ENCODE assay signal across 10 cellular contexts in genomic region chr12:111434049-111434448, GRCh38. TPM values are rescaled to one million over a fixed set of nuclear protein-coding genes. Genes with fewer than 3 reads are reported as not detected.
DNase-seq lines count a peak whose midpoint lies in the region; ATAC-seq lines count a peak whose summit lies in the region.
"Had no signal": no experiment of that assay in that cellular context is flagged by ENCODE, and none has a peak within 500 bp of the region (broad histone marks: within the 10 kb centered on the region; RNA-seq: fewer than 3 reads in every experiment).

No MANE protein-coding gene starts in this region.

- no peak for DNase-seq in T-helper 1 cell
- DNase-seq in activated CD4-positive, alpha-beta memory T cell treated with anti-CD3 and anti-CD28 coated beads, Interleukin-2, amount 10 ng/mL, durations not matched to agents 7 days and 5 days = no peak
- peak in 2 of 3 donors; percentile 18 to 44 for DNase-seq in right cardiac atrium
- no peak for DNase-seq in stimulated activated naive CD8-positive, alpha-beta T cell treated with anti-CD3 and anti-CD28 coated beads, Interleukin-15, amount 100 ng/mL, for 72 hours
- no peak for DNase-seq in activated effector memory CD4-positive, alpha-beta T cell treated with anti-CD3 and anti-CD28 coated beads, Interleukin-2, amount 50 U/mL, for 16 hours
- DNase-seq: foreskin keratinocyte, GOT3 had no signal

- H3K4me3 Mint-ChIP-seq in T-helper 1 cell treated with Interleukin-12 subunit alpha and Interleukin-12 subunit beta and Interleukin-4 antibody, amounts not matched to agents 30 μg/mL and 1 μg/mL, for 36 hours = peak overlapping the region; percentile 74
- peak overlapping the region; percentile 71 for H3K4me3 Mint-ChIP-seq in activated CD4-positive, alpha-beta memory T cell treated with anti-CD3 and anti-CD28 coated beads, Interleukin-2, amount 10 ng/mL, durations not matched to agents 7 days and 5 days
- peak overlapping the region; percentile 68 to 84 for H3K4me3 Mint-ChIP-seq in stimulated activated naive CD8-positive, alpha-beta T cell treated with anti-CD3 and anti-CD28 coated beads, Interleukin-15, amount 100 ng/mL, for 72 hours

- peaks cover 30% of the 10 kb centered on the region for H3K36me3 Mint-ChIP-seq in T-helper 1 cell treated with Interleukin-12 subunit alpha and Interleukin-12 subunit beta and Interleukin-4 antibody, amounts not matched to agents 30 μg/mL and 1 μg/mL, for 36 hours (ENCODE audit: low read depth)
- peaks cover 23% of the 10 kb centered on the region for H3K36me3 Mint-ChIP-seq in activated CD4-positive, alpha-beta memory T cell treated with anti-CD3 and anti-CD28 coated beads, Interleukin-2, amount 10 ng/mL, durations not matched to agents 7 days and 5 days (ENCODE audit: low read depth)

- peaks cover 24% of the 10 kb centered on the region for H3K4me1 ChIP-seq in right cardiac atrium (ENCODE audit: control insufficient read depth, insufficient read depth, low read length)

- peak overlapping the region; percentile 97 for H3K27ac Mint-ChIP-seq in T-helper 1 cell treated with Interleukin-12 subunit alpha and Interleukin-12 subunit beta and Interleukin-4 antibody, amounts not matched to agents 30 μg/mL and 1 μg/mL, for 36 hours
- H3K27ac Mint-ChIP-seq in activated CD4-positive, alpha-beta memory T cell treated with anti-CD3 and anti-CD28 coated beads, Interleukin-2, amount 10 ng/mL, durations not matched to agents 7 days and 5 days = peak overlapping the region; percentile 97
- H3K27ac Mint-ChIP-seq in stimulated activated naive CD8-positive, alpha-beta T cell treated with anti-CD3 and anti-CD28 coated beads, Interleukin-15, amount 100 ng/mL, for 72 hours = peak overlapping the region; percentile 36 to 93

- H3K27me3 Mint-ChIP-seq in T-helper 1 cell treated with Interleukin-12 subunit alpha and Interleukin-12 subunit beta and Interleukin-4 antibody, amounts not matched to agents 30 μg/mL and 1 μg/mL, for 36 hours (ENCODE audit: low read depth) = peaks cover 4% of the 10 kb centered on the region
- peaks cover 2% of the 10 kb centered on the region for H3K27me3 Mint-ChIP-seq in activated CD4-positive, alpha-beta memory T cell treated with anti-CD3 and anti-CD28 coated beads, Interleukin-2, amount 10 ng/mL, durations not matched to agents 7 days and 5 days
- H3K27me3 Mint-ChIP-seq in stimulated activated naive CD8-positive, alpha-beta T cell treated with anti-CD3 and anti-CD28 coated beads, Interleukin-15, amount 100 ng/mL, for 72 hours = no peaks in the 10 kb centered on the region

- POLR2A ChIA-PET in activated CD4-positive, alpha-beta memory T cell treated with anti-CD3 and anti-CD28 coated beads, Interleukin-2, amount 10 ng/mL, durations not matched to agents 7 days and 5 days (lab: Charles Lee) = interaction anchor here (1.3 to 13.5 kb wide), 6 partner anchors 8 to 36 kb away, joined by 3 to 252 read pairs (median 9); partner anchors contain the start of gene SH2B3

- no peak overlapping the region for H3K4me3 ChIP-seq in right cardiac atrium (ENCODE audit: low read length)

- no peaks in the 10 kb centered on the region for H3K9me3 ChIP-seq in right cardiac atrium (ENCODE audit: control insufficient read depth, low read length)

- no peaks in the 10 kb centered on the region for H3K9me3 Mint-ChIP-seq in T-helper 1 cell treated with Interleukin-12 subunit alpha and Interleukin-12 subunit beta and Interleukin-4 antibody, amounts not matched to agents 30 μg/mL and 1 μg/mL, for 36 hours
- H3K9me3 Mint-ChIP-seq in activated CD4-positive, alpha-beta memory T cell treated with anti-CD3 and anti-CD28 coated beads, Interleukin-2, amount 10 ng/mL, durations not matched to agents 7 days and 5 days = no peaks in the 10 kb centered on the region
- H3K9me3 Mint-ChIP-seq in stimulated activated naive CD8-positive, alpha-beta T cell treated with anti-CD3 and anti-CD28 coated beads, Interleukin-15, amount 100 ng/mL, for 72 hours = no peaks in the 10 kb centered on the region

- peaks cover 75% of the 10 kb centered on the region for H3K4me1 Mint-ChIP-seq in T-helper 1 cell treated with Interleukin-12 subunit alpha and Interleukin-12 subunit beta and Interleukin-4 antibody, amounts not matched to agents 30 μg/mL and 1 μg/mL, for 36 hours (ENCODE audit: low read depth)
- H3K4me1 Mint-ChIP-seq in activated CD4-positive, alpha-beta memory T cell treated with anti-CD3 and anti-CD28 coated beads, Interleukin-2, amount 10 ng/mL, durations not matched to agents 7 days and 5 days = peaks cover 95% of the 10 kb centered on the region
- peaks cover 99% of the 10 kb centered on the region for H3K4me1 Mint-ChIP-seq in stimulated activated naive CD8-positive, alpha-beta T cell treated with anti-CD3 and anti-CD28 coated beads, Interleukin-15, amount 100 ng/mL, for 72 hours

- no peaks in the 10 kb centered on the region for H3K27me3 ChIP-seq in right cardiac atrium (ENCODE audit: control insufficient read depth, insufficient read depth)
- H3K27me3 ChIP-seq: foreskin keratinocyte had no signal

- ATAC-seq in right cardiac atrium (no peak), GM18520 (IDR thresholded peaks at IDR 0.05; ENCODE audit: unreplicated experiment) (no peak), GM18502 (IDR thresholded peaks at IDR 0.05; ENCODE audit: poor library complexity, unreplicated experiment) (no peak)
- ATAC-seq in stimulated activated naive CD8-positive, alpha-beta T cell treated with anti-CD3 and anti-CD28 coated beads, Interleukin-15, amount 100 ng/mL, for 72 hours = no peak
- ATAC-seq: foreskin keratinocyte had no signal

- intact Hi-C loops in right cardiac atrium (cut with DNase I) = no loop called here

- CTCF ChIA-PET in activated CD4-positive, alpha-beta memory T cell treated with anti-CD3 and anti-CD28 coated beads, Interleukin-2, amount 10 ng/mL, durations not matched to agents 7 days and 5 days (lab: Charles Lee) = interaction anchor here (0.9 to 3.9 kb wide), 7 partner anchors 10 to 37 kb away, joined by 5 to 42 read pairs (median 20); no protein-coding TSS in a partner anchor

- WGBS in right cardiac atrium = 29% methylated on average over 3 of the region's 3 CpGs

- peak overlapping the region; percentile 49 for H3K27ac ChIP-seq in right cardiac atrium (ENCODE audit: low read length)
- H3K27ac ChIP-seq: foreskin keratinocyte had no signal

RNA-seq across cellular contexts. Expression of gene SH2B3, which starts 28.3 kb away (rescaled TPM):
- 10 to 100 TPM; 18.8 to 20.2 TPM for total RNA-seq in activated CD4-positive, alpha-beta memory T cell treated with anti-CD3 and anti-CD28 coated beads, Interleukin-2, amount 10 ng/mL, durations not matched to agents 7 days and 5 days
- total RNA-seq in right cardiac atrium = 10 to 100 TPM; 24.9 to 31.2 (median 29.2) TPM
- 10.3 TPM for polyA plus RNA-seq in right cardiac atrium

Comparison
In these comparisons a context has a peak if more than half of its experiments do, and no peak if none do; other contexts are left out.
1. DNase-seq: peak in right cardiac atrium (2 of 3); none in T-helper 1 cell (0 of 5), activated CD4-positive, alpha-beta memory T cell treated with anti-CD3 and anti-CD28 coated beads, Interleukin-2, amount 10 ng/mL, durations not matched to agents 7 days and 5 days (single experiment), stimulated activated naive CD8-positive, alpha-beta T cell treated with anti-CD3 and anti-CD28 coated beads, Interleukin-15, amount 100 ng/mL, for 72 hours (0 of 2) and activated effector memory CD4-positive, alpha-beta T cell treated with anti-CD3 and anti-CD28 coated beads, Interleukin-2, amount 50 U/mL, for 16 hours (single experiment).
2. Peak in every context shown above with its lines, with median percentiles within 50 percentile points of each other: H3K27ac Mint-ChIP-seq and H3K4me3 Mint-ChIP-seq.